21 cellular contexts compared by ENCODE assay signal in genomic region chr6:52925042-52925441, GRCh38. TPM values are rescaled to one million over a fixed set of nuclear protein-coding genes. Genes with fewer than 3 reads are reported as not detected.
A peak's percentile ranks its signal among the peaks of the same experiment; 100 is the strongest.
DNase-seq lines count a peak whose midpoint lies in the region; ATAC-seq and TF ChIP-seq lines count a peak whose summit lies in the region.
"Had no signal": no experiment of that assay in that cellular context is flagged by ENCODE, and none has a peak within 500 bp of the region (broad histone marks: within the 10 kb centered on the region; RNA-seq: fewer than 3 reads in every experiment).

No MANE protein-coding gene starts in this region.

- no peaks in the 10 kb centered on the region for H3K79me2 ChIP-seq in mammary epithelial cell (ENCODE audit: insufficient read depth, low read length)
- H3K79me2 ChIP-seq in parathyroid adenoma = no peaks in the 10 kb centered on the region

- no peaks in the 10 kb centered on the region for H3K9me3 ChIP-seq in mammary epithelial cell (replicated peaks; ENCODE audit: insufficient read depth, low read length)
- no peaks in the 10 kb centered on the region for H3K9me3 ChIP-seq in esophagus muscularis mucosa
- H3K9me3 ChIP-seq in parathyroid adenoma (ENCODE audit: control insufficient read depth, low read length) = no peaks in the 10 kb centered on the region
- H3K9me3 ChIP-seq: BLaER1 had no signal

- ATAC-seq in GM18868 (IDR thresholded peaks at IDR 0.05; ENCODE audit: unreplicated experiment) = no peak

- TF ChIP-seq CTCF in RWPE1 (conservative IDR thresholded peaks at IDR 0.05; ENCODE audit: low read depth) (no peak), mammary epithelial cell (conservative IDR thresholded peaks at IDR 0.05 in 1 of 2, IDR thresholded peaks at IDR 0.05 in 1 of 2; ENCODE audit: extremely low read depth in 1 of 2, insufficient read depth in 1 of 2, low read depth in 1 of 2, low read length in 2 of 2) (no peak), esophagus muscularis mucosa (IDR thresholded peaks at IDR 0.05) (no peak), parathyroid adenoma (IDR thresholded peaks at IDR 0.05) (no peak), progenitor cell of endocrine pancreas (IDR thresholded peaks at IDR 0.05; ENCODE audit: unreplicated experiment) (no peak)

- H3K9ac ChIP-seq in mammary epithelial cell (ENCODE audit: insufficient read depth, low read length) (no peak overlapping the region), parathyroid adenoma (no peak overlapping the region)
- H3K9ac ChIP-seq: BLaER1 had no signal

- CTCF ChIA-PET in RWPE1 (lab: Yijun Ruan, JAX) (no interaction called here), mammary epithelial cell (lab: Charles Lee; ENCODE audit: low non-redundant PET) (no interaction called here)

- peaks cover 3% of the 10 kb centered on the region for H3K27me3 Mint-ChIP-seq in progenitor cell of endocrine pancreas

- peak overlapping the region; percentile 15 for H3K4me2 ChIP-seq in mammary epithelial cell (ENCODE audit: insufficient read depth, low read depth, low read length)
- H3K4me2 ChIP-seq in parathyroid adenoma (ENCODE audit: low read length) = no peak overlapping the region
- H3K4me2 ChIP-seq: BLaER1, GM23338 had no signal

- dilution Hi-C loops in mammary epithelial cell (cut with HindIII; ENCODE audit: low sequenced_read_pairs) = no loop called here

- H3K27me3 ChIP-seq in mammary epithelial cell (ENCODE audit: insufficient read depth, low read length) (no peaks in the 10 kb centered on the region), esophagus muscularis mucosa (no peaks in the 10 kb centered on the region), parathyroid adenoma (ENCODE audit: control insufficient read depth, insufficient read depth, low read length) (no peaks in the 10 kb centered on the region)
- H3K27me3 ChIP-seq: BLaER1 had no signal

- POLR2A ChIA-PET in RWPE1 (lab: Yijun Ruan, JAX; ENCODE audit: low non-redundant PET) = no interaction called here

- no peak overlapping the region for H2AFZ ChIP-seq in mammary epithelial cell (ENCODE audit: low read depth, low read length)
- H2AFZ ChIP-seq in parathyroid adenoma = peak overlapping the region; percentile 19

- peaks cover 20% of the 10 kb centered on the region for H3K4me1 Mint-ChIP-seq in progenitor cell of endocrine pancreas (ENCODE audit: low read depth)
- H3K4me1 Mint-ChIP-seq: CD14-positive monocyte had no signal

- peaks cover 3% of the 10 kb centered on the region for H3K36me3 Mint-ChIP-seq in progenitor cell of endocrine pancreas (ENCODE audit: insufficient read depth)
- H3K36me3 Mint-ChIP-seq: CD14-positive monocyte; CD4-positive, alpha-beta memory T cell had no signal

- no peaks in the 10 kb centered on the region for H4K20me1 ChIP-seq in mammary epithelial cell (ENCODE audit: insufficient read depth, low read length)
- H4K20me1 ChIP-seq: BLaER1 had no signal

- H3K4me3 ChIP-seq in mammary epithelial cell (replicated peaks in 1 of 3; ENCODE audit: insufficient read depth in 1 of 3, low read depth in 2 of 3, low read length in 3 of 3) (no peak overlapping the region), esophagus muscularis mucosa (no peak overlapping the region), parathyroid adenoma (ENCODE audit: low read depth, low read length) (no peak overlapping the region)
- H3K4me3 ChIP-seq: BLaER1, GM23338 had no signal

- H3K4me3 Mint-ChIP-seq in progenitor cell of endocrine pancreas (ENCODE audit: low read depth) = no peak overlapping the region
- H3K4me3 Mint-ChIP-seq: CD14-positive monocyte; CD4-positive, alpha-beta memory T cell; GM23338 had no signal

- peaks cover 27% of the 10 kb centered on the region for H3K4me1 ChIP-seq in mammary epithelial cell (ENCODE audit: insufficient read depth, low read length)
- no peaks in the 10 kb centered on the region for H3K4me1 ChIP-seq in esophagus muscularis mucosa
- H3K4me1 ChIP-seq in parathyroid adenoma = peaks cover 16% of the 10 kb centered on the region
- H3K4me1 ChIP-seq: BLaER1 had no signal

- DNase-seq in RWPE1 (ENCODE audit: low spot score) (peak; percentile 40), mammary epithelial cell (peak; percentile 57), esophagus muscularis mucosa (ENCODE audit: extremely low spot score) (peak; percentile 26), SIG-M5 treated with dmso at 0.1 percent for 504 hours (lab: John Stamatoyannopoulos, UW; ENCODE audit: unreplicated experiment) (no peak), progenitor cell of endocrine pancreas (ENCODE audit: low spot score, unreplicated experiment) (no peak)
- DNase-seq: 8988T; CD4-positive, alpha-beta memory T cell; DMS153; DMS79; GDM1; HCEC 1CT had no signal

- H3K27ac ChIP-seq in RWPE1 (peak overlapping the region; percentile 64), mammary epithelial cell (ENCODE audit: insufficient read depth, low read depth, low read length) (no peak overlapping the region), esophagus muscularis mucosa (replicated peaks in 1 of 4) (no peak overlapping the region), parathyroid adenoma (no peak overlapping the region)
- H3K27ac ChIP-seq: BLaER1, HL-60 had no signal

- intact Hi-C loops in mammary epithelial cell (cut with micrococcal nuclease) (no loop called here), esophagus muscularis mucosa (cut with DNase I) (no loop called here)

- H3K27ac Mint-ChIP-seq in progenitor cell of endocrine pancreas = no peak overlapping the region
- H3K27ac Mint-ChIP-seq: CD14-positive monocyte; CD4-positive, alpha-beta memory T cell; GM23338 had no signal

- in situ Hi-C loops in mammary epithelial cell (cut with MboI; ENCODE audit: low sequenced_read_pairs in 2 of 2) = no loop called here

- BruUV-seq in mammary epithelial cell (replicated peaks; lab: Mats Ljungman, UMichigan) = no TSS peak

- no peak for TF ChIP-seq EP300 in esophagus muscularis mucosa (IDR thresholded peaks at IDR 0.05)

- H3K36me3 ChIP-seq in mammary epithelial cell (ENCODE audit: insufficient read depth, low read length) (no peaks in the 10 kb centered on the region), esophagus muscularis mucosa (no peaks in the 10 kb centered on the region), parathyroid adenoma (ENCODE audit: control insufficient read depth, insufficient read depth, low read length) (no peaks in the 10 kb centered on the region)
- H3K36me3 ChIP-seq: BLaER1 had no signal

- peaks cover 7% of the 10 kb centered on the region for H3K9me3 Mint-ChIP-seq in progenitor cell of endocrine pancreas (ENCODE audit: low read depth)

- no peak for TF ChIP-seq POLR2A in esophagus muscularis mucosa (IDR thresholded peaks at IDR 0.05; ENCODE audit: low read depth)

- 23% methylated on average over 2 of the region's 2 CpGs for WGBS in mammary epithelial cell (ENCODE audit: low coverage, missing lambda C conversion rate)
- whole genome bisulfite sequencing in esophagus muscularis mucosa = 97% methylated on average over 2 of the region's 2 CpGs

RNA-seq across cellular contexts. Expression of gene GSTA3, which starts 15.5 kb away (rescaled TPM):
- total RNA-seq in mammary epithelial cell (not detected), esophagus muscularis mucosa (not detected), progenitor cell of endocrine pancreas (not detected in 2 replicates)
- not detected for polyA plus RNA-seq in mammary epithelial cell
- not detected for polyA minus RNA-seq in mammary epithelial cell
- total RNA-seq: A673; CD4-positive, alpha-beta memory T cell; Daoy; GM23338; HT1080 had no signal
- polyA plus RNA-seq: AG04450; CD14-positive monocyte; CD4-positive, alpha-beta memory T cell; GM23338 had no signal

Comparison
In these comparisons a context has a peak if more than half of its experiments do, and no peak if none do; other contexts are left out.
1. DNase-seq: peak in RWPE1 (single experiment), mammary epithelial cell (single experiment) and esophagus muscularis mucosa (single experiment); none in SIG-M5 treated with dmso at 0.1 percent for 504 hours (single experiment) and progenitor cell of endocrine pancreas (single experiment).